Comparison of ENCODE assay signal across 9 cellular contexts in genomic region chr15:85316244-85316934, GRCh38.
A peak's percentile ranks its signal among the peaks of the same experiment; 100 is the strongest.
DNase-seq lines count a peak whose midpoint lies in the region; ATAC-seq lines count a peak whose summit lies in the region.
"Had no signal": no experiment of that assay in that cellular context is flagged by ENCODE, and none has a peak within 500 bp of the region (broad histone marks: within the 10 kb centered on the region; RNA-seq: fewer than 3 reads in every experiment).

No MANE protein-coding gene starts in this region.

- H3K27ac Mint-ChIP-seq in T-helper 17 cell = peak overlapping the region; percentile 92
- peak overlapping the region; percentile 66 to 71 for H3K27ac Mint-ChIP-seq in effector memory CD8-positive, alpha-beta T cell
- peak overlapping the region; percentile 86 for H3K27ac Mint-ChIP-seq in stimulated activated memory B cell treated with anti-CD40 and anti-IgM and Interleukin-4, amounts not matched to agents 10 μg/mL and 1 μg/mL and 100 μg/mL, for 72 hours

- H3K4me1 Mint-ChIP-seq in T-helper 17 cell = peaks cover 33% of the 10 kb centered on the region
- H3K4me1 Mint-ChIP-seq in effector memory CD8-positive, alpha-beta T cell (ENCODE audit: low read depth in 2 of 2) = peaks cover 24 to 36% of the 10 kb centered on the region in 2 donors
- H3K4me1 Mint-ChIP-seq in stimulated activated memory B cell treated with anti-CD40 and anti-IgM and Interleukin-4, amounts not matched to agents 10 μg/mL and 1 μg/mL and 100 μg/mL, for 72 hours = peaks cover 84% of the 10 kb centered on the region

- H3K36me3 Mint-ChIP-seq in T-helper 17 cell (ENCODE audit: low read depth) = peaks cover 4% of the 10 kb centered on the region
- H3K36me3 Mint-ChIP-seq in effector memory CD8-positive, alpha-beta T cell (ENCODE audit: insufficient read depth) = no peaks in the 10 kb centered on the region
- peaks cover 14% of the 10 kb centered on the region for H3K36me3 Mint-ChIP-seq in stimulated activated memory B cell treated with anti-CD40 and anti-IgM and Interleukin-4, amounts not matched to agents 10 μg/mL and 1 μg/mL and 100 μg/mL, for 72 hours

- DNase-seq in activated CD8-positive, alpha-beta memory T cell treated with anti-CD3 and anti-CD28 coated beads, Interleukin-2, amount 50 U/mL, for 1 hour (ENCODE audit: extremely low read depth) = peak; percentile 18
- DNase-seq in activated CD8-positive, alpha-beta memory T cell treated with anti-CD3 and anti-CD28 coated beads, Interleukin-2, amount 50 U/mL, for 48 hours = no peak
- DNase-seq in T-helper 17 cell (no peak), NCI-H128 (lab: John Stamatoyannopoulos, UW; ENCODE audit: unreplicated experiment) (no peak), NCI-H524 (lab: John Stamatoyannopoulos, UW) (no peak)
- no peak for DNase-seq in effector memory CD8-positive, alpha-beta T cell

- H3K27me3 Mint-ChIP-seq in T-helper 17 cell = no peaks in the 10 kb centered on the region
- H3K27me3 Mint-ChIP-seq in effector memory CD8-positive, alpha-beta T cell = no peaks in the 10 kb centered on the region
- no peaks in the 10 kb centered on the region for H3K27me3 Mint-ChIP-seq in stimulated activated memory B cell treated with anti-CD40 and anti-IgM and Interleukin-4, amounts not matched to agents 10 μg/mL and 1 μg/mL and 100 μg/mL, for 72 hours

- ATAC-seq in T-helper 17 cell (peak; percentile 74), GM18511 (IDR thresholded peaks at IDR 0.05; ENCODE audit: unreplicated experiment) (no peak)
- ATAC-seq in effector memory CD8-positive, alpha-beta T cell (replicated peaks) = peak; percentile 44
- no peak for ATAC-seq in stimulated activated memory B cell treated with anti-CD40 and anti-IgM and Interleukin-4, amounts not matched to agents 10 μg/mL and 1 μg/mL and 100 μg/mL, for 72 hours

- no peaks in the 10 kb centered on the region for H3K9me3 Mint-ChIP-seq in effector memory CD8-positive, alpha-beta T cell
- H3K9me3 Mint-ChIP-seq in stimulated activated memory B cell treated with anti-CD40 and anti-IgM and Interleukin-4, amounts not matched to agents 10 μg/mL and 1 μg/mL and 100 μg/mL, for 72 hours = peaks cover 3% of the 10 kb centered on the region

- H3K9me3 ChIP-seq in T-helper 17 cell (ENCODE audit: control insufficient read depth, low read length, poor library complexity, severe bottlenecking) = no peaks in the 10 kb centered on the region
- H3K9me3 ChIP-seq: neutrophil had no signal

- peak overlapping the region; percentile 74 for H3K4me3 Mint-ChIP-seq in T-helper 17 cell
- H3K4me3 Mint-ChIP-seq in effector memory CD8-positive, alpha-beta T cell = peak overlapping the region; percentile 8 to 33
- H3K4me3 Mint-ChIP-seq in stimulated activated memory B cell treated with anti-CD40 and anti-IgM and Interleukin-4, amounts not matched to agents 10 μg/mL and 1 μg/mL and 100 μg/mL, for 72 hours = peak overlapping the region; percentile 29

Comparison
In these comparisons a context has a peak if more than half of its experiments do, and no peak if none do; other contexts are left out.
1. ATAC-seq: peak in T-helper 17 cell (single experiment) and effector memory CD8-positive, alpha-beta T cell (single experiment); none in stimulated activated memory B cell treated with anti-CD40 and anti-IgM and Interleukin-4, amounts not matched to agents 10 μg/mL and 1 μg/mL and 100 μg/mL, for 72 hours (single experiment) and GM18511 (single experiment).
2. H3K4me3 Mint-ChIP-seq: peak in every context shown above with its lines; median percentile 74 in T-helper 17 cell; 29 in stimulated activated memory B cell treated with anti-CD40 and anti-IgM and Interleukin-4, amounts not matched to agents 10 μg/mL and 1 μg/mL and 100 μg/mL, for 72 hours; 20 in effector memory CD8-positive, alpha-beta T cell.
3. Peak in every context shown above with its lines, with median percentiles within 50 percentile points of each other: H3K27ac Mint-ChIP-seq.